ENCODE assay signal across 32 cellular contexts in the genomic region with DNA sequence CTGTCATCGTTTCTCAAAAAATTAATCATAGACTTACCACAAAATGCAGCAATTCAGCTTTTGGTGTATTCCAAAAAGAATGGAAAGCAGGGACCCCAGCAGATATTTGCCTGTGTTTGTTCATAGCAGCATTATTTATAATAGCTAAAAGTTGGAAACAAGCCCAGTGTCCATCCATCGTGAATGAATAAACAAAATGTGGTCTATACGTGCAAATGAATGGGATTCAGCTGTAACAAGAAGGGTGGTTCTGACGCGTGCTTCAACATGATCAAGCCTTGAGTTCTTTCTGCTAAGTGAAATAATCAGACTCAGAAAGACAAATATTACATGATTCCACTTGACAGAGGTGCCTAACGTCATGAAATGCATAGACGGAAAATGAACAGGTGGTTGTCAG. TPM values are rescaled to one million over a fixed set of nuclear protein-coding genes. Genes with fewer than 3 reads are reported as not detected.
A peak's percentile ranks its signal among the peaks of the same experiment; 100 is the strongest.
DNase-seq lines count a peak whose midpoint lies in the region; ATAC-seq, FAIRE-seq and TF ChIP-seq lines count a peak whose summit lies in the region.
"Had no signal": no experiment of that assay in that cellular context is flagged by ENCODE, and none has a peak within 500 bp of the region (broad histone marks: within the 10 kb centered on the region; RNA-seq: fewer than 3 reads in every experiment).

No MANE protein-coding gene starts in this region.

- H3K36me3 Mint-ChIP-seq in activated CD8-positive, alpha-beta memory T cell treated with anti-CD3 and anti-CD28 coated beads, Interleukin-2, amount 10 ng/mL, durations not matched to agents 7 days and 5 days: no peaks in the 10 kb centered on the region
- H3K36me3 Mint-ChIP-seq: activated CD4-positive, alpha-beta memory T cell treated with anti-CD3 and anti-CD28 coated beads for 36 hours; activated naive CD4-positive, alpha-beta T cell treated with anti-CD3 and anti-CD28 coated beads, Interleukin-2, amount 50 U/mL, for 72 hours; CD4-positive, CD25-positive, alpha-beta regulatory T cell had no signal

- H3K4me3 ChIP-seq in RWPE2 (ENCODE audit: severe bottlenecking) (no peak overlapping the region), keratinocyte (ENCODE audit: control insufficient read depth in 2 of 3, extremely low read depth in 1 of 3, insufficient read depth in 2 of 3, low read depth in 1 of 3, low read length in 3 of 3) (no peak overlapping the region)
- H3K4me3 ChIP-seq: esophagus squamous epithelium, GM23248, left ventricle myocardium inferior, SJSA1, testis had no signal

- dilution Hi-C loops in keratinocyte (cut with MboI; ENCODE audit: extremely low pct_ligation_motif_present, low sequenced_read_pairs): no loop called here

- no peak overlapping the region for H3K9ac ChIP-seq in keratinocyte (ENCODE audit: control insufficient read depth, extremely low read depth, insufficient read depth, low read length)
- H3K9ac ChIP-seq: GM23248 had no signal

- no peaks in the 10 kb centered on the region for H3K79me2 ChIP-seq in keratinocyte (ENCODE audit: control insufficient read depth, insufficient read depth, low read length)

- H3K9me3 Mint-ChIP-seq in activated CD8-positive, alpha-beta memory T cell treated with anti-CD3 and anti-CD28 coated beads, Interleukin-2, amount 10 ng/mL, durations not matched to agents 7 days and 5 days (ENCODE audit: low read depth): no peaks in the 10 kb centered on the region
- H3K9me3 Mint-ChIP-seq: activated CD4-positive, alpha-beta memory T cell treated with anti-CD3 and anti-CD28 coated beads for 36 hours; activated naive CD4-positive, alpha-beta T cell treated with anti-CD3 and anti-CD28 coated beads, Interleukin-2, amount 50 U/mL, for 72 hours had no signal

- H3K27ac Mint-ChIP-seq in activated CD8-positive, alpha-beta memory T cell treated with anti-CD3 and anti-CD28 coated beads, Interleukin-2, amount 10 ng/mL, durations not matched to agents 7 days and 5 days: no peak overlapping the region
- H3K27ac Mint-ChIP-seq: activated CD4-positive, alpha-beta memory T cell treated with anti-CD3 and anti-CD28 coated beads for 36 hours; activated naive CD4-positive, alpha-beta T cell treated with anti-CD3 and anti-CD28 coated beads, Interleukin-2, amount 50 U/mL, for 72 hours; CD4-positive, CD25-positive, alpha-beta regulatory T cell; endodermal cell had no signal

- ATAC-seq in RWPE2 (ENCODE audit: low read depth) (no peak), GM21528 (IDR thresholded peaks at IDR 0.05; ENCODE audit: low FRiP score, unreplicated experiment) (no peak), HG02759 (IDR thresholded peaks at IDR 0.05; ENCODE audit: unreplicated experiment) (no peak)
- no peak for ATAC-seq in activated CD8-positive, alpha-beta memory T cell treated with anti-CD3 and anti-CD28 coated beads, Interleukin-2, amount 10 ng/mL, durations not matched to agents 7 days and 5 days
- ATAC-seq: activated CD4-positive, CD25-positive, alpha-beta regulatory T cell treated with anti-CD3 and anti-CD28 coated beads, Interleukin-2, amount 50 U/mL, for 24 hours; activated naive CD4-positive, alpha-beta T cell treated with anti-CD3 and anti-CD28 coated beads, Interleukin-2, amount 50 U/mL, for 72 hours; Panc1 had no signal

- CTCF ChIA-PET in activated CD8-positive, alpha-beta memory T cell treated with anti-CD3 and anti-CD28 coated beads, Interleukin-2, amount 10 ng/mL, durations not matched to agents 7 days and 5 days (lab: Charles Lee): no interaction called here

- H3K27me3 ChIP-seq in RWPE2 (ENCODE audit: insufficient read depth, poor library complexity, severe bottlenecking) (no peaks in the 10 kb centered on the region), keratinocyte (ENCODE audit: control insufficient read depth, extremely low read depth, insufficient read depth, low read length) (no peaks in the 10 kb centered on the region)
- H3K27me3 ChIP-seq: esophagus squamous epithelium, SJSA1, testis had no signal

- no peaks in the 10 kb centered on the region for H3K4me1 Mint-ChIP-seq in activated CD8-positive, alpha-beta memory T cell treated with anti-CD3 and anti-CD28 coated beads, Interleukin-2, amount 10 ng/mL, durations not matched to agents 7 days and 5 days
- H3K4me1 Mint-ChIP-seq: endodermal cell had no signal

- peaks cover 24% of the 10 kb centered on the region for H3K4me1 ChIP-seq in RWPE2 (ENCODE audit: insufficient read depth, poor library complexity, severe bottlenecking)
- H3K4me1 ChIP-seq in keratinocyte (ENCODE audit: control insufficient read depth, extremely low read depth, insufficient read depth, low read length): peaks cover 28% of the 10 kb centered on the region
- H3K4me1 ChIP-seq: esophagus squamous epithelium, left ventricle myocardium inferior, testis had no signal

- DNase-seq in NCI-H2107 treated with DMSO at 0.1 percent for 48 hours (lab: John Stamatoyannopoulos, UW; ENCODE audit: unreplicated experiment): peak; percentile 0
- no peak for DNase-seq in NCI-H2107 (lab: John Stamatoyannopoulos, UW)
- DNase-seq in NCI-H1694 treated with DMSO at 0.1 percent for 48 hours (lab: John Stamatoyannopoulos, UW): peak; percentile 35
- no peak for DNase-seq in RWPE2 (ENCODE audit: low spot score)
- DNase-seq in keratinocyte (ENCODE audit: low read depth, low spot score): peak; percentile 33
- no peak for DNase-seq in activated CD8-positive, alpha-beta memory T cell treated with anti-CD3 and anti-CD28 coated beads, Interleukin-2, amount 10 ng/mL, durations not matched to agents 7 days and 5 days
- DNase-seq: activated CD4-positive, alpha-beta memory T cell treated with anti-CD3 and anti-CD28 coated beads for 36 hours; activated CD8-positive, alpha-beta memory T cell treated with anti-CD3 and anti-CD28 coated beads, Interleukin-2, amount 50 U/mL, for 48 hours; anterior cingulate cortex; CD4-positive, CD25-positive, alpha-beta regulatory T cell; central memory CD4-positive, alpha-beta T cell; endodermal cell; esophagus squamous epithelium; GM23248; hypothalamus; KG1; left ventricle myocardium inferior; NCI-H187 treated with DMSO at 0.1 percent for 48 hours; NCI-H446; stimulated activated naive CD4-positive, alpha-beta T cell treated with Interleukin-2 at 50 U/mL for 16 hours; testis had no signal

- no peaks in the 10 kb centered on the region for H3K9me3 ChIP-seq in RWPE2 (ENCODE audit: severe bottlenecking)
- H3K9me3 ChIP-seq in keratinocyte (ENCODE audit: control insufficient read depth, low read depth, low read length): no peaks in the 10 kb centered on the region
- H3K9me3 ChIP-seq: esophagus squamous epithelium, left ventricle myocardium inferior, SJSA1, testis had no signal

- H3K4me2 ChIP-seq in keratinocyte (ENCODE audit: control insufficient read depth, extremely low read depth, insufficient read depth, low read depth, low read length): no peak overlapping the region

- H3K4me3 Mint-ChIP-seq in activated CD8-positive, alpha-beta memory T cell treated with anti-CD3 and anti-CD28 coated beads, Interleukin-2, amount 10 ng/mL, durations not matched to agents 7 days and 5 days: no peak overlapping the region
- H3K4me3 Mint-ChIP-seq: activated CD4-positive, alpha-beta memory T cell treated with anti-CD3 and anti-CD28 coated beads for 36 hours; CD4-positive, CD25-positive, alpha-beta regulatory T cell; endodermal cell had no signal

- H3K27ac ChIP-seq in RWPE2 (ENCODE audit: poor library complexity, severe bottlenecking) (peak overlapping the region; percentile 74), keratinocyte (ENCODE audit: control insufficient read depth, insufficient read depth, low read length) (no peak overlapping the region)
- H3K27ac ChIP-seq: esophagus squamous epithelium, GM23248, left ventricle myocardium inferior, SJSA1, testis had no signal

- no peaks in the 10 kb centered on the region for H3K9me1 ChIP-seq in keratinocyte (ENCODE audit: control insufficient read depth, extremely low read depth, insufficient read depth, low read length)

- H3K27me3 Mint-ChIP-seq in activated CD8-positive, alpha-beta memory T cell treated with anti-CD3 and anti-CD28 coated beads, Interleukin-2, amount 10 ng/mL, durations not matched to agents 7 days and 5 days: no peaks in the 10 kb centered on the region

- FAIRE-seq in keratinocyte (lab: Jason Lieb, UNC): no peak
- FAIRE-seq: TTC549 had no signal

- no peaks in the 10 kb centered on the region for H4K20me1 ChIP-seq in keratinocyte (ENCODE audit: control insufficient read depth, extremely low read depth, insufficient read depth, low read length)

- H3K36me3 ChIP-seq in RWPE2 (ENCODE audit: low read depth): no peaks in the 10 kb centered on the region
- H3K36me3 ChIP-seq in keratinocyte (ENCODE audit: control insufficient read depth in 2 of 2, extremely low read depth in 1 of 2, insufficient read depth in 2 of 2, low read length in 2 of 2): no peaks in the 10 kb centered on the region
- H3K36me3 ChIP-seq: esophagus squamous epithelium, left ventricle myocardium inferior, SJSA1 had no signal

- no peak for TF ChIP-seq CTCF in RWPE2 (IDR thresholded peaks at IDR 0.05; ENCODE audit: poor library complexity, severe bottlenecking)
- no peak for TF ChIP-seq CTCF in keratinocyte (optimal IDR thresholded peaks at IDR 0.05 in 1 of 3, IDR thresholded peaks at IDR 0.05 in 1 of 3, conservative IDR thresholded peaks at IDR 0.05 in 1 of 3; ENCODE audit: extremely low read depth in 1 of 3, insufficient read depth in 2 of 3, low read length in 3 of 3)

- no peak overlapping the region for H2AFZ ChIP-seq in keratinocyte (ENCODE audit: control insufficient read depth, low read length)
- H2AFZ ChIP-seq: GM23248 had no signal

RNA-seq across cellular contexts. Expression of a gene that starts 36.4 kb away (rescaled TPM):
- 0.03 TPM in 1 of 3 replicates, not detected in the others for polyA plus RNA-seq in keratinocyte
- not detected for polyA plus RNA-seq in keratinocyte (2011; ENCODE audit: low read depth)
- not detected in 2 replicates for polyA plus RNA-seq in keratinocyte (2011; cell fraction: cytosol; rRNA removed)
- not detected in 2 replicates for polyA plus RNA-seq in keratinocyte (2011; cell fraction: nucleus; rRNA removed)
- 2.0 TPM in 1 of 2 replicates, not detected in the other for polyA plus RNA-seq in keratinocyte (2012; ENCODE audit: low replicate concordance)
- not detected in 3 replicates for polyA minus RNA-seq in keratinocyte
- not detected for polyA minus RNA-seq in keratinocyte (2011; cell fraction: cytosol; rRNA and poly(A)+ RNA removed)
- not detected in 2 replicates for polyA minus RNA-seq in keratinocyte (2011; cell fraction: nucleus; rRNA and poly(A)+ RNA removed)
- total RNA-seq in activated CD8-positive, alpha-beta memory T cell treated with anti-CD3 and anti-CD28 coated beads, Interleukin-2, amount 10 ng/mL, durations not matched to agents 7 days and 5 days: not detected
- total RNA-seq: activated CD4-positive, alpha-beta memory T cell treated with anti-CD3 and anti-CD28 coated beads for 36 hours; CD4-positive, CD25-positive, alpha-beta regulatory T cell; endodermal cell; esophagus squamous epithelium; GM23248; left ventricle myocardium inferior; mesenteric fat pad; pulmonary artery endothelial cell; SJSA1; testis; urinary bladder had no signal
- polyA plus RNA-seq: CD4-positive, CD25-positive, alpha-beta regulatory T cell; urinary bladder had no signal

RNA-seq across cellular contexts. Expression of a gene that starts 52.8 kb away (rescaled TPM):
- 0.04 TPM in 1 of 3 replicates, not detected in the others for polyA plus RNA-seq in keratinocyte
- polyA plus RNA-seq in keratinocyte (2011; ENCODE audit: low read depth): 0.99 TPM
- polyA plus RNA-seq in keratinocyte (2011; cell fraction: cytosol; rRNA removed): 0.06 and 0.18 TPM in 2 replicates
- 0.10 TPM in 1 of 2 replicates, not detected in the other for polyA plus RNA-seq in keratinocyte (2011; cell fraction: nucleus; rRNA removed)
- polyA plus RNA-seq in keratinocyte (2012; ENCODE audit: low replicate concordance): 2.9 TPM in 1 of 2 replicates, not detected in the other
- polyA minus RNA-seq in keratinocyte: not detected in 3 replicates
- not detected for polyA minus RNA-seq in keratinocyte (2011; cell fraction: cytosol; rRNA and poly(A)+ RNA removed)
- 0.39 TPM in 1 of 2 replicates, not detected in the other for polyA minus RNA-seq in keratinocyte (2011; cell fraction: nucleus; rRNA and poly(A)+ RNA removed)
- total RNA-seq in activated CD8-positive, alpha-beta memory T cell treated with anti-CD3 and anti-CD28 coated beads, Interleukin-2, amount 10 ng/mL, durations not matched to agents 7 days and 5 days: not detected
- total RNA-seq: A172; activated CD4-positive, alpha-beta memory T cell treated with anti-CD3 and anti-CD28 coated beads for 36 hours; activated naive CD4-positive, alpha-beta T cell treated with anti-CD3 and anti-CD28 coated beads, Interleukin-2, amount 50 U/mL, for 72 hours; CD4-positive, CD25-positive, alpha-beta regulatory T cell; endodermal cell; esophagus squamous epithelium; GM23248; left ventricle myocardium inferior; mesenteric fat pad; pulmonary artery endothelial cell; SJSA1; testis; urinary bladder had no signal
- polyA plus RNA-seq: CD4-positive, CD25-positive, alpha-beta regulatory T cell; urinary bladder had no signal

Comparison
In these comparisons a context has a peak if more than half of its experiments do, and no peak if none do; other contexts are left out.
1. DNase-seq: peak in NCI-H2107 treated with DMSO at 0.1 percent for 48 hours (single experiment), NCI-H1694 treated with DMSO at 0.1 percent for 48 hours (single experiment) and keratinocyte (single experiment); none in NCI-H2107 (single experiment), RWPE2 (single experiment) and activated CD8-positive, alpha-beta memory T cell treated with anti-CD3 and anti-CD28 coated beads, Interleukin-2, amount 10 ng/mL, durations not matched to agents 7 days and 5 days (single experiment).